ENCODE assay signal across 8 cellular contexts in genomic region chr10:123995082-123995460, GRCh38.
DNase-seq lines count a peak whose midpoint lies in the region; ATAC-seq, FAIRE-seq and TF ChIP-seq lines count a peak whose summit lies in the region.

No MANE protein-coding gene starts in this region.

- no peaks in the 10 kb centered on the region for H4K20me1 ChIP-seq in astrocyte (ENCODE audit: insufficient read depth, low read length)

- intact Hi-C loops in activated CD8-positive, alpha-beta T cell treated with anti-CD3 and anti-CD28 coated beads for 36 hours (cut with micrococcal nuclease) = no loop called here

- no peak overlapping the region for H3K27ac Mint-ChIP-seq in activated CD8-positive, alpha-beta T cell treated with anti-CD3 and anti-CD28 coated beads for 36 hours
- H3K27ac Mint-ChIP-seq in activated CD8-positive, alpha-beta T cell treated with anti-CD3 and anti-CD28 coated beads, Interleukin-2, amount 10 ng/mL, durations not matched to agents 7 days and 5 days = no peak overlapping the region
- peak overlapping the region; percentile 96 for H3K27ac Mint-ChIP-seq in astrocyte (ENCODE audit: unreplicated experiment)

- no peak for ATAC-seq in activated CD8-positive, alpha-beta T cell treated with anti-CD3 and anti-CD28 coated beads for 36 hours
- ATAC-seq in activated CD8-positive, alpha-beta T cell treated with anti-CD3 and anti-CD28 coated beads, Interleukin-2, amount 10 ng/mL, durations not matched to agents 7 days and 5 days = no peak
- ATAC-seq in GM18498 (IDR thresholded peaks at IDR 0.05; ENCODE audit: unreplicated experiment) = no peak
- ATAC-seq in HG03460 (IDR thresholded peaks at IDR 0.05; ENCODE audit: unreplicated experiment) = no peak

- H3K9me3 ChIP-seq in astrocyte (ENCODE audit: insufficient read depth, low read depth, low read length) = no peaks in the 10 kb centered on the region
- H3K9me3 ChIP-seq in stomach smooth muscle (ENCODE audit: control insufficient read depth in 2 of 2, low read length in 2 of 2) = no peaks in the 10 kb centered on the region

- H3K9me3 Mint-ChIP-seq in activated CD8-positive, alpha-beta T cell treated with anti-CD3 and anti-CD28 coated beads for 36 hours = no peaks in the 10 kb centered on the region
- H3K9me3 Mint-ChIP-seq in activated CD8-positive, alpha-beta T cell treated with anti-CD3 and anti-CD28 coated beads, Interleukin-2, amount 10 ng/mL, durations not matched to agents 7 days and 5 days (ENCODE audit: insufficient read depth) = no peaks in the 10 kb centered on the region
- peaks cover 3% of the 10 kb centered on the region for H3K9me3 Mint-ChIP-seq in astrocyte (ENCODE audit: unreplicated experiment)

- DNase-seq in activated CD8-positive, alpha-beta T cell treated with anti-CD3 and anti-CD28 coated beads for 36 hours = no peak
- DNase-seq in activated CD8-positive, alpha-beta T cell treated with anti-CD3 and anti-CD28 coated beads, Interleukin-2, amount 10 ng/mL, durations not matched to agents 7 days and 5 days = no peak
- DNase-seq in astrocyte (ENCODE audit: low read depth) (no peak), kidney epithelial cell (ENCODE audit: low read depth) (no peak), 8988T (no peak)

- H3K27me3 ChIP-seq in astrocyte (ENCODE audit: insufficient read depth, low read length) (peaks cover 14% of the 10 kb centered on the region), kidney epithelial cell (ENCODE audit: control insufficient read depth, insufficient read depth, low read length) (peaks cover 26% of the 10 kb centered on the region), stomach smooth muscle (ENCODE audit: control insufficient read depth in 1 of 2, insufficient read depth in 2 of 2, low read length in 2 of 2) (peaks cover 2 to 6% of the 10 kb centered on the region in 2 donors)

- H3K36me3 ChIP-seq in astrocyte (ENCODE audit: insufficient read depth, low read length) (no peaks in the 10 kb centered on the region), kidney epithelial cell (ENCODE audit: control insufficient read depth, insufficient read depth, low read length) (no peaks in the 10 kb centered on the region), stomach smooth muscle (ENCODE audit: control insufficient read depth in 2 of 2, insufficient read depth in 2 of 2, low read length in 2 of 2) (no peaks in the 10 kb centered on the region)

- no peaks in the 10 kb centered on the region for H3K79me2 ChIP-seq in astrocyte (ENCODE audit: insufficient read depth, low read length)

- H3K4me1 ChIP-seq in astrocyte (ENCODE audit: insufficient read depth, low read length) = peaks cover 36% of the 10 kb centered on the region
- H3K4me1 ChIP-seq in stomach smooth muscle (ENCODE audit: control insufficient read depth, insufficient read depth, low read length) = peaks cover 35% of the 10 kb centered on the region

- H3K4me2 ChIP-seq in astrocyte (ENCODE audit: low read length) = peak overlapping the region; percentile 83

- no peak for FAIRE-seq in astrocyte (lab: Jason Lieb, UNC)

- POLR2A ChIA-PET in activated CD8-positive, alpha-beta T cell treated with anti-CD3 and anti-CD28 coated beads for 36 hours (lab: Charles Lee) = interaction anchor here (0.9 kb wide), 2 partner anchors 393 to 469 kb away, joined by 3 read pairs; no protein-coding TSS in a partner anchor
- POLR2A ChIA-PET in activated CD8-positive, alpha-beta T cell treated with anti-CD3 and anti-CD28 coated beads, Interleukin-2, amount 10 ng/mL, durations not matched to agents 7 days and 5 days (lab: Charles Lee) = no interaction called here

- H3K4me3 Mint-ChIP-seq in activated CD8-positive, alpha-beta T cell treated with anti-CD3 and anti-CD28 coated beads for 36 hours = peak overlapping the region; percentile 20
- H3K4me3 Mint-ChIP-seq in activated CD8-positive, alpha-beta T cell treated with anti-CD3 and anti-CD28 coated beads, Interleukin-2, amount 10 ng/mL, durations not matched to agents 7 days and 5 days = no peak overlapping the region
- no peak overlapping the region for H3K4me3 Mint-ChIP-seq in astrocyte (ENCODE audit: unreplicated experiment)

- H3K27me3 Mint-ChIP-seq in activated CD8-positive, alpha-beta T cell treated with anti-CD3 and anti-CD28 coated beads for 36 hours = peaks cover 40% of the 10 kb centered on the region
- H3K27me3 Mint-ChIP-seq in activated CD8-positive, alpha-beta T cell treated with anti-CD3 and anti-CD28 coated beads, Interleukin-2, amount 10 ng/mL, durations not matched to agents 7 days and 5 days (ENCODE audit: low read depth) = peaks cover 36% of the 10 kb centered on the region
- H3K27me3 Mint-ChIP-seq in astrocyte (ENCODE audit: low read depth, unreplicated experiment) = peaks cover 35% of the 10 kb centered on the region

- peaks cover 9% of the 10 kb centered on the region for H3K4me1 Mint-ChIP-seq in activated CD8-positive, alpha-beta T cell treated with anti-CD3 and anti-CD28 coated beads for 36 hours (ENCODE audit: low read depth)
- peaks cover 8% of the 10 kb centered on the region for H3K4me1 Mint-ChIP-seq in activated CD8-positive, alpha-beta T cell treated with anti-CD3 and anti-CD28 coated beads, Interleukin-2, amount 10 ng/mL, durations not matched to agents 7 days and 5 days (ENCODE audit: low read depth)
- H3K4me1 Mint-ChIP-seq in astrocyte (ENCODE audit: low read depth, unreplicated experiment) = peaks cover 29% of the 10 kb centered on the region

- peak overlapping the region; percentile 70 for H3K9ac ChIP-seq in astrocyte (ENCODE audit: low read length)
- H3K9ac ChIP-seq in stomach smooth muscle (ENCODE audit: low read length in 2 of 2) = peak overlapping the region in 1 of 2 donors; percentile 13

- no peaks in the 10 kb centered on the region for H3K36me3 Mint-ChIP-seq in activated CD8-positive, alpha-beta T cell treated with anti-CD3 and anti-CD28 coated beads for 36 hours (ENCODE audit: low read depth)
- no peaks in the 10 kb centered on the region for H3K36me3 Mint-ChIP-seq in activated CD8-positive, alpha-beta T cell treated with anti-CD3 and anti-CD28 coated beads, Interleukin-2, amount 10 ng/mL, durations not matched to agents 7 days and 5 days (ENCODE audit: low read depth)
- H3K36me3 Mint-ChIP-seq in astrocyte (ENCODE audit: low read depth, unreplicated experiment) = no peaks in the 10 kb centered on the region

- H3K27ac ChIP-seq in astrocyte (ENCODE audit: low read depth, low read length) (peak overlapping the region; percentile 76), stomach smooth muscle (ENCODE audit: low read length) (peak overlapping the region; percentile 55)

- H3K4me3 ChIP-seq in astrocyte (ENCODE audit: insufficient read depth, low read depth, low read length) (peak overlapping the region; percentile 47), kidney epithelial cell (ENCODE audit: low read depth, low read length) (peak overlapping the region; percentile 23), stomach smooth muscle (ENCODE audit: low read length in 2 of 2) (peak overlapping the region; percentile 45 to 64)

- TF ChIP-seq CTCF in activated CD8-positive, alpha-beta T cell treated with anti-CD3 and anti-CD28 coated beads for 36 hours (IDR thresholded peaks at IDR 0.05) = no peak
- TF ChIP-seq CTCF in astrocyte (IDR thresholded peaks at IDR 0.05; ENCODE audit: insufficient read depth, low read depth, low read length) (no peak), kidney epithelial cell (IDR thresholded peaks at IDR 0.05; ENCODE audit: insufficient read depth, low read length, poor library complexity, severe bottlenecking) (no peak)

- peak overlapping the region; percentile 49 for H2AFZ ChIP-seq in astrocyte (ENCODE audit: low read depth, low read length)

- CTCF ChIA-PET in activated CD8-positive, alpha-beta T cell treated with anti-CD3 and anti-CD28 coated beads for 36 hours (lab: Charles Lee) = interaction anchor here (0.6 to 7.1 kb wide), 49 partner anchors 9 to 470 kb away, joined by 3 to 193 read pairs (median 4); no protein-coding TSS in a partner anchor
- CTCF ChIA-PET in activated CD8-positive, alpha-beta T cell treated with anti-CD3 and anti-CD28 coated beads, Interleukin-2, amount 10 ng/mL, durations not matched to agents 7 days and 5 days (lab: Charles Lee) = interaction anchor here (0.7 to 9.8 kb wide), 42 partner anchors 9 to 419 kb away, joined by 3 to 155 read pairs (median 4); no protein-coding TSS in a partner anchor
